ENCODE assay signal across 21 cellular contexts in genomic region chr16:25411376-25412081, GRCh38.
"Had no signal": no experiment of that assay in that cellular context is flagged by ENCODE, and none has a peak within 500 bp of the region (broad histone marks: within the 10 kb centered on the region; RNA-seq: fewer than 3 reads in every experiment).

No MANE protein-coding gene starts in this region.

- H3K9me3 ChIP-seq: colonic mucosa, left ventricle myocardium inferior, mucosa of descending colon, prostate gland, right atrium auricular region, stomach had no signal

- H3K27me3 ChIP-seq: brain microvascular endothelial cell, colonic mucosa, foreskin keratinocyte, right atrium auricular region, stomach had no signal

- H3K4me1 ChIP-seq: colonic mucosa, foreskin keratinocyte, left ventricle myocardium inferior, prostate gland, right atrium auricular region, stomach had no signal

- H3K27ac ChIP-seq: brain microvascular endothelial cell, colonic mucosa, foreskin keratinocyte, left ventricle myocardium inferior, prostate gland, right atrium auricular region, stomach had no signal

- DNase-seq: activated CD4-positive, alpha-beta T cell treated with anti-CD3 and anti-CD28 coated beads, Interleukin-2, amount 10 ng/mL, durations not matched to agents 7 days and 5 days; activated CD8-positive, alpha-beta memory T cell treated with anti-CD3 and anti-CD28 coated beads, Interleukin-2, amount 50 U/mL, for 4 hours; activated effector memory CD4-positive, alpha-beta T cell treated with Interleukin-2 at 50 U/mL for 16 hours; activated naive CD4-positive, alpha-beta T cell treated with anti-CD3 and anti-CD28 coated beads, Interleukin-2, amount 50 U/mL, for 16 hours; activated T-cell treated with anti-CD3 and anti-CD28 coated beads, Interleukin-2, amount 50 U/mL, for 4 hours; aorta; brain microvascular endothelial cell; colonic mucosa; foreskin keratinocyte; hippocampal formation; kidney; left ventricle myocardium inferior; mucosa of descending colon; naive B cell; small intestine; stimulated activated CD4-positive, alpha-beta T cell treated with anti-CD3 and anti-CD28 coated beads, Interleukin-15, amount 100 ng/mL, for 24 hours; stimulated activated CD4-positive, alpha-beta T cell treated with anti-CD3 and anti-CD28 coated beads, Interleukin-4, amount 100 ng/mL, for 24 hours; stomach; T1000 had no signal

- H3K4me3 ChIP-seq: colonic mucosa, left ventricle myocardium inferior, mucosa of descending colon, prostate gland, right atrium auricular region, stomach had no signal

- H3K36me3 ChIP-seq: brain microvascular endothelial cell, colonic mucosa, left ventricle myocardium inferior, prostate gland, right atrium auricular region, stomach had no signal
